12 cellular contexts compared by ENCODE assay signal in genomic region chr22:38735465-38736256, GRCh38. TPM values are rescaled to one million over a fixed set of nuclear protein-coding genes. Genes with fewer than 3 reads are reported as not detected.
DNase-seq lines count a peak whose midpoint lies in the region; ATAC-seq, FAIRE-seq and TF ChIP-seq lines count a peak whose summit lies in the region.
"Had no signal": no experiment of that assay in that cellular context is flagged by ENCODE, and none has a peak within 500 bp of the region (broad histone marks: within the 10 kb centered on the region; RNA-seq: fewer than 3 reads in every experiment).

No MANE protein-coding gene starts in this region.

- CTCF ChIA-PET in endothelial cell of umbilical vein (lab: Charles Lee), result interaction anchor here (0.6 to 2.9 kb wide), 4 partner anchors 11 to 31 kb away, joined by 3 to 19 read pairs (median 6); no protein-coding TSS in a partner anchor

- no peaks in the 10 kb centered on the region for H4K20me1 ChIP-seq in endothelial cell of umbilical vein (replicated peaks; ENCODE audit: control insufficient read depth, extremely low read depth, insufficient read depth, low read length)

- H3K4me3 Mint-ChIP-seq in T-helper 2 cell treated with Interferon-gamma antibody and Interleukin-4, amounts not matched to agents 5 μg/mL and 100 μg/mL, for 36 hours, result no peak overlapping the region
- H3K4me3 Mint-ChIP-seq in stimulated activated effector memory CD8-positive, alpha-beta T cell treated with anti-CD3 and anti-CD28 coated beads, Interleukin-12 subunit alpha, Interleukin-12 subunit beta, amount 100 ng/mL, for 72 hours, result no peak overlapping the region
- H3K4me3 Mint-ChIP-seq: activated T-cell treated with anti-CD3 and anti-CD28 coated beads, Interleukin-2, amount 50 U/mL, for 4 hours had no signal

- H3K9me3 Mint-ChIP-seq in T-helper 2 cell treated with Interferon-gamma antibody and Interleukin-4, amounts not matched to agents 5 μg/mL and 100 μg/mL, for 36 hours, result no peaks in the 10 kb centered on the region
- H3K9me3 Mint-ChIP-seq in stimulated activated effector memory CD8-positive, alpha-beta T cell treated with anti-CD3 and anti-CD28 coated beads, Interleukin-12 subunit alpha, Interleukin-12 subunit beta, amount 100 ng/mL, for 72 hours, result no peaks in the 10 kb centered on the region
- H3K9me3 Mint-ChIP-seq: activated T-cell treated with anti-CD3 and anti-CD28 coated beads, Interleukin-2, amount 50 U/mL, for 4 hours had no signal

- TF ChIP-seq CTCF in endothelial cell of umbilical vein (IDR thresholded peaks at IDR 0.05; ENCODE audit: extremely low read depth in 1 of 2, insufficient read depth in 1 of 2, low read depth in 1 of 2, low read length in 2 of 2), result no peak

- no peak overlapping the region for H2AFZ ChIP-seq in endothelial cell of umbilical vein (ENCODE audit: low read depth, low read length)
- H2AFZ ChIP-seq: parathyroid adenoma had no signal

- H3K27me3 Mint-ChIP-seq in T-helper 2 cell treated with Interferon-gamma antibody and Interleukin-4, amounts not matched to agents 5 μg/mL and 100 μg/mL, for 36 hours (ENCODE audit: low read depth), result no peaks in the 10 kb centered on the region

- H3K4me1 Mint-ChIP-seq in T-helper 2 cell treated with Interferon-gamma antibody and Interleukin-4, amounts not matched to agents 5 μg/mL and 100 μg/mL, for 36 hours (ENCODE audit: low read depth), result peaks cover 27% of the 10 kb centered on the region
- peaks cover 52% of the 10 kb centered on the region for H3K4me1 Mint-ChIP-seq in stimulated activated effector memory CD8-positive, alpha-beta T cell treated with anti-CD3 and anti-CD28 coated beads, Interleukin-12 subunit alpha, Interleukin-12 subunit beta, amount 100 ng/mL, for 72 hours

- no TSS peak for BruUV-seq in endothelial cell of umbilical vein (replicated peaks; lab: Mats Ljungman, UMichigan)

- H3K79me2 ChIP-seq in endothelial cell of umbilical vein (ENCODE audit: control insufficient read depth, insufficient read depth, low read length), result no peaks in the 10 kb centered on the region
- H3K79me2 ChIP-seq: parathyroid adenoma had no signal

- DNase-seq in T-helper 2 cell treated with Interferon-gamma antibody and Interleukin-4, amounts not matched to agents 5 μg/mL and 100 μg/mL, for 36 hours (ENCODE audit: low spot score), result no peak
- DNase-seq in T-helper 2 cell, result no peak
- DNase-seq in NCI-H69 (lab: John Stamatoyannopoulos, UW), result peak; percentile 20
- DNase-seq in endothelial cell of umbilical vein (ENCODE audit: low read depth, low spot score), result no peak
- DNase-seq in stimulated activated effector memory CD8-positive, alpha-beta T cell treated with anti-CD3 and anti-CD28 coated beads, Interleukin-12 subunit alpha, Interleukin-12 subunit beta, amount 100 ng/mL, for 72 hours (ENCODE audit: low spot score in 2 of 2), result no peak
- no peak for DNase-seq in NCI-H748 (lab: John Stamatoyannopoulos, UW; ENCODE audit: unreplicated experiment)
- DNase-seq: activated T-cell treated with anti-CD3 and anti-CD28 coated beads, Interleukin-2, amount 50 U/mL, for 4 hours; NCI-H1694; SK-N-SH had no signal

- no peaks in the 10 kb centered on the region for H3K4me1 ChIP-seq in endothelial cell of umbilical vein (ENCODE audit: control insufficient read depth, extremely low read depth, insufficient read depth, low read length)
- H3K4me1 ChIP-seq: parathyroid adenoma had no signal

- H3K36me3 Mint-ChIP-seq in T-helper 2 cell treated with Interferon-gamma antibody and Interleukin-4, amounts not matched to agents 5 μg/mL and 100 μg/mL, for 36 hours (ENCODE audit: low read depth), result peaks cover 70% of the 10 kb centered on the region
- H3K36me3 Mint-ChIP-seq in stimulated activated effector memory CD8-positive, alpha-beta T cell treated with anti-CD3 and anti-CD28 coated beads, Interleukin-12 subunit alpha, Interleukin-12 subunit beta, amount 100 ng/mL, for 72 hours, result peaks cover 100% of the 10 kb centered on the region

- no peak overlapping the region for H3K4me3 ChIP-seq in endothelial cell of umbilical vein (replicated peaks in 1 of 3; ENCODE audit: insufficient read depth in 1 of 3, low read depth in 1 of 3, low read length in 3 of 3)

- FAIRE-seq in endothelial cell of umbilical vein (lab: Jason Lieb, UNC), result no peak

- ATAC-seq in stimulated activated effector memory CD8-positive, alpha-beta T cell treated with anti-CD3 and anti-CD28 coated beads, Interleukin-12 subunit alpha, Interleukin-12 subunit beta, amount 100 ng/mL, for 72 hours, result no peak
- ATAC-seq in GM21381 (IDR thresholded peaks at IDR 0.05; ENCODE audit: unreplicated experiment) (no peak), GM21529 (IDR thresholded peaks at IDR 0.05; ENCODE audit: unreplicated experiment) (no peak)

- peaks cover 7 to 56% of the 10 kb centered on the region in 2 experiments for H3K36me3 ChIP-seq in endothelial cell of umbilical vein (ENCODE audit: control insufficient read depth in 2 of 2, extremely low read depth in 1 of 2, insufficient read depth in 2 of 2, low read length in 2 of 2)

- peak; percentile 10 for TF ChIP-seq POLR2A in endothelial cell of umbilical vein (IDR thresholded peaks at IDR 0.05; ENCODE audit: low read depth, low read length)

- POLR2A ChIA-PET in endothelial cell of umbilical vein (lab: Charles Lee), result interaction anchor here (0.6 kb wide), 1 partner anchor 17 kb away, joined by 3 read pairs; no protein-coding TSS in a partner anchor

- H3K9me3 ChIP-seq in endothelial cell of umbilical vein (replicated peaks; ENCODE audit: control insufficient read depth, insufficient read depth, low read length), result no peaks in the 10 kb centered on the region
- H3K9me3 ChIP-seq: SK-N-SH had no signal

- H3K4me2 ChIP-seq in endothelial cell of umbilical vein (ENCODE audit: insufficient read depth, low read length), result no peak overlapping the region
- H3K4me2 ChIP-seq: SK-N-SH had no signal

- H3K27ac Mint-ChIP-seq in T-helper 2 cell treated with Interferon-gamma antibody and Interleukin-4, amounts not matched to agents 5 μg/mL and 100 μg/mL, for 36 hours, result peak overlapping the region; percentile 87
- peak overlapping the region; percentile 93 for H3K27ac Mint-ChIP-seq in stimulated activated effector memory CD8-positive, alpha-beta T cell treated with anti-CD3 and anti-CD28 coated beads, Interleukin-12 subunit alpha, Interleukin-12 subunit beta, amount 100 ng/mL, for 72 hours

- dilution Hi-C loops in endothelial cell of umbilical vein (cut with MboI; ENCODE audit: extremely low pct_ligation_motif_present, low sequenced_read_pairs), result no loop called here

- no peak overlapping the region for H3K27ac ChIP-seq in endothelial cell of umbilical vein (ENCODE audit: insufficient read depth, low read depth, low read length)
- H3K27ac ChIP-seq: parathyroid adenoma had no signal

- no peaks in the 10 kb centered on the region for H3K27me3 ChIP-seq in endothelial cell of umbilical vein (ENCODE audit: control insufficient read depth in 2 of 2, insufficient read depth in 2 of 2, low read length in 2 of 2)

- no peak overlapping the region for H3K9ac ChIP-seq in endothelial cell of umbilical vein (replicated peaks; ENCODE audit: extremely low read depth, insufficient read depth, low read length)
- H3K9ac ChIP-seq: parathyroid adenoma, SK-N-SH had no signal

- intact Hi-C loops in endothelial cell of umbilical vein (cut with micrococcal nuclease), result no loop called here

- H3K9me1 ChIP-seq in endothelial cell of umbilical vein (replicated peaks; ENCODE audit: control insufficient read depth, extremely low read depth, insufficient read depth, low read length), result no peaks in the 10 kb centered on the region

RNA-seq across cellular contexts. Expression of gene SUN2, which starts 20.1 kb away (rescaled TPM):
- 133 and 137 TPM in 2 replicates for total RNA-seq in endothelial cell of umbilical vein
- polyA plus RNA-seq in endothelial cell of umbilical vein, result 74.2 and 76.7 TPM in 2 replicates
- polyA plus RNA-seq in endothelial cell of umbilical vein (2011; cell fraction: cytosol; rRNA removed), result 65.0 and 75.7 TPM in 2 replicates
- 88.2 and 92.7 TPM in 2 replicates for polyA plus RNA-seq in endothelial cell of umbilical vein (2011; cell fraction: nucleus; rRNA removed)
- polyA plus RNA-seq in endothelial cell of umbilical vein (2012), result 51.1 and 53.0 TPM in 2 replicates
- polyA minus RNA-seq in endothelial cell of umbilical vein, result 99.0 and 125 TPM in 2 replicates
- polyA minus RNA-seq in endothelial cell of umbilical vein (2011; cell fraction: cytosol; rRNA and poly(A)+ RNA removed), result 32.8 TPM
- 50.8 and 52.2 TPM in 2 replicates for polyA minus RNA-seq in endothelial cell of umbilical vein (2011; cell fraction: nucleus; rRNA and poly(A)+ RNA removed)

RNA-seq across cellular contexts. Expression of gene GTPBP1, which starts 29.9 kb away (rescaled TPM):
- total RNA-seq in endothelial cell of umbilical vein, result 43.9 and 50.3 TPM in 2 replicates
- polyA plus RNA-seq in endothelial cell of umbilical vein, result 27.1 and 29.8 TPM in 2 replicates
- polyA plus RNA-seq in endothelial cell of umbilical vein (2011; cell fraction: cytosol; rRNA removed), result 19.4 and 22.0 TPM in 2 replicates
- polyA plus RNA-seq in endothelial cell of umbilical vein (2011; cell fraction: nucleus; rRNA removed), result 112 and 116 TPM in 2 replicates
- 16.2 and 19.8 TPM in 2 replicates for polyA plus RNA-seq in endothelial cell of umbilical vein (2012)
- polyA minus RNA-seq in endothelial cell of umbilical vein, result 67.6 and 83.0 TPM in 2 replicates
- 20.6 TPM for polyA minus RNA-seq in endothelial cell of umbilical vein (2011; cell fraction: cytosol; rRNA and poly(A)+ RNA removed)
- polyA minus RNA-seq in endothelial cell of umbilical vein (2011; cell fraction: nucleus; rRNA and poly(A)+ RNA removed), result 79.7 and 80.7 TPM in 2 replicates

RNA-seq across cellular contexts. Expression of gene JOSD1, which starts 34.9 kb away (rescaled TPM):
- 64.9 and 73.1 TPM in 2 replicates for total RNA-seq in endothelial cell of umbilical vein
- 57.2 and 61.7 TPM in 2 replicates for polyA plus RNA-seq in endothelial cell of umbilical vein
- polyA plus RNA-seq in endothelial cell of umbilical vein (2011; cell fraction: cytosol; rRNA removed), result 60.4 and 64.8 TPM in 2 replicates
- 48.7 and 58.5 TPM in 2 replicates for polyA plus RNA-seq in endothelial cell of umbilical vein (2011; cell fraction: nucleus; rRNA removed)
- polyA plus RNA-seq in endothelial cell of umbilical vein (2012), result 49.1 and 54.9 TPM in 2 replicates
- 54.6 and 76.6 TPM in 2 replicates for polyA minus RNA-seq in endothelial cell of umbilical vein
- 37.7 TPM for polyA minus RNA-seq in endothelial cell of umbilical vein (2011; cell fraction: cytosol; rRNA and poly(A)+ RNA removed)
- polyA minus RNA-seq in endothelial cell of umbilical vein (2011; cell fraction: nucleus; rRNA and poly(A)+ RNA removed), result 22.1 and 25.3 TPM in 2 replicates

RNA-seq across cellular contexts. Expression of gene TOMM22, which starts 53.9 kb away (rescaled TPM):
- 98.6 and 98.8 TPM in 2 replicates for total RNA-seq in endothelial cell of umbilical vein
- polyA plus RNA-seq in endothelial cell of umbilical vein, result 51.8 and 62.3 TPM in 2 replicates
- 45.5 and 48.2 TPM in 2 replicates for polyA plus RNA-seq in endothelial cell of umbilical vein (2011; cell fraction: cytosol; rRNA removed)
- 16.7 and 24.4 TPM in 2 replicates for polyA plus RNA-seq in endothelial cell of umbilical vein (2011; cell fraction: nucleus; rRNA removed)
- 56.4 and 73.8 TPM in 2 replicates for polyA plus RNA-seq in endothelial cell of umbilical vein (2012)
- polyA minus RNA-seq in endothelial cell of umbilical vein, result 41.3 and 48.4 TPM in 2 replicates
- 30.2 TPM for polyA minus RNA-seq in endothelial cell of umbilical vein (2011; cell fraction: cytosol; rRNA and poly(A)+ RNA removed)
- 9.2 and 10.0 TPM in 2 replicates for polyA minus RNA-seq in endothelial cell of umbilical vein (2011; cell fraction: nucleus; rRNA and poly(A)+ RNA removed)

RNA-seq across cellular contexts. Expression of gene DNAL4, which starts 58.3 kb away (rescaled TPM):
- 12.2 and 12.9 TPM in 2 replicates for total RNA-seq in endothelial cell of umbilical vein
- polyA plus RNA-seq in endothelial cell of umbilical vein, result 22.7 and 24.7 TPM in 2 replicates
- polyA plus RNA-seq in endothelial cell of umbilical vein (2011; cell fraction: cytosol; rRNA removed), result 22.4 and 27.0 TPM in 2 replicates
- polyA plus RNA-seq in endothelial cell of umbilical vein (2011; cell fraction: nucleus; rRNA removed), result 9.7 and 10.5 TPM in 2 replicates
- 11.6 and 14.8 TPM in 2 replicates for polyA plus RNA-seq in endothelial cell of umbilical vein (2012)
- 13.4 and 13.7 TPM in 2 replicates for polyA minus RNA-seq in endothelial cell of umbilical vein
- 3.1 TPM for polyA minus RNA-seq in endothelial cell of umbilical vein (2011; cell fraction: cytosol; rRNA and poly(A)+ RNA removed)
- polyA minus RNA-seq in endothelial cell of umbilical vein (2011; cell fraction: nucleus; rRNA and poly(A)+ RNA removed), result 3.2 and 4.6 TPM in 2 replicates
